ENCODE assay signal across 9 cellular contexts in the genomic region with DNA sequence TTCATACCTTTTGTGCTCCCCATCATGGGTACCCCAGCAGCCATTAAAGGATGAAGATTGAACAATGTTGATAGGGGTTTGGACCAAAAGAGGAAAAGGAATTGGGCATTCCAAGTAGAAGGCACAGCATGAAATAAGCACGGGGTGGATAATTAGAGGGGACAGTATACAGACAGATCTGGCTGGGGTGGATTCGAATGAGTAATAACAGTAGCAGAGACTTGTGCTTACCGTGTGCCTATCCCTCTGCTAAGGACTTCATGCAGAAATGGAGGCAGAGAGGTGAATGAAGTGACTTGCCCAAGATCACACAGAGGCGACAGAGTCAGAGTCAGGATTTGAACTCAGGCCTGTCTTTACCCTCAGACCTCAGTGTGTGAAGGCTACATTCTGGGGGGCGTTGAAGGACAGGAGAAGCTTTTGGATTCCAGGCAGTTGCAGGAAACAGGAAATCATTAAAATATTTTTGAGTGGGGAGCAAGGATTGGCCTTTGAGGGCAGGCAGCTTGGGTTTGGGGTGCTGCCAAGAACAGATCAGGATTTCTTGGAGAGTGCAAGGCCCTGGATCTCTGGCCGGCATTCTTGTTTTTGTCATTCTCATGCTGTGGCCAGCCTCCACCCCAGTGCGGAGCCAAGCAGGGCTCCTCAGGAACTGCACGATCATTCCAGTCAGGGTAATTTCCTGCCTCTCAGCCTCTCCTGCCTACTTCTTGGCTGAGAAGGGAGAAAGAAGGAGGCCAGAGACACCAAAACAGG. TPM values are rescaled to one million over a fixed set of nuclear protein-coding genes. Genes with fewer than 3 reads are reported as not detected.
DNase-seq lines count a peak whose midpoint lies in the region; TF ChIP-seq lines count a peak whose summit lies in the region.
"Had no signal": no experiment of that assay in that cellular context is flagged by ENCODE, and none has a peak within 500 bp of the region (broad histone marks: within the 10 kb centered on the region; RNA-seq: fewer than 3 reads in every experiment).

No MANE protein-coding gene starts in this region.

- no peak overlapping the region for H3K4me3 Mint-ChIP-seq in mesothelial cell of epicardium

- peak in 1 of 3 donors; percentile 72 for DNase-seq in Peyer's patch
- DNase-seq in dorsolateral prefrontal cortex = peak in 7 of 10 donors; percentile 36 to 61 (median 58)
- DNase-seq in mesothelial cell of epicardium (ENCODE audit: low spot score in 2 of 2, unreplicated experiment in 2 of 2) = no peak
- peak; percentile 90 to 93 for DNase-seq in tibial artery
- DNase-seq in NCI-H524 (lab: John Stamatoyannopoulos, UW) = no peak
- no peak for DNase-seq in NCI-H510A treated with DMSO at 0.1 percent for 48 hours (lab: John Stamatoyannopoulos, UW)
- no peak for DNase-seq in DMS153 treated with DMSO at 0.1 percent for 48 hours (lab: John Stamatoyannopoulos, UW; ENCODE audit: unreplicated experiment)
- DNase-seq: naive B cell, NCI-H1048 had no signal

- no peaks in the 10 kb centered on the region for H3K27me3 ChIP-seq in Peyer's patch
- no peaks in the 10 kb centered on the region for H3K27me3 ChIP-seq in dorsolateral prefrontal cortex
- no peaks in the 10 kb centered on the region for H3K27me3 ChIP-seq in tibial artery

- peak overlapping the region; percentile 66 to 85 (median 78) for H3K27ac ChIP-seq in Peyer's patch
- H3K27ac ChIP-seq in dorsolateral prefrontal cortex = peak overlapping the region; percentile 58 to 99 (median 89)
- H3K27ac ChIP-seq in tibial artery = peak overlapping the region; percentile 93 to 96

- TF ChIP-seq CTCF in Peyer's patch (IDR thresholded peaks at IDR 0.05) (no peak), dorsolateral prefrontal cortex (IDR thresholded peaks at IDR 0.05 in 54 of 56, conservative IDR thresholded peaks at IDR 0.05 in 2 of 56; ENCODE audit: low read depth in 1 of 56, partially characterized antibody in 56 of 56) (no peak), mesothelial cell of epicardium (IDR thresholded peaks at IDR 0.05; ENCODE audit: unreplicated experiment) (no peak), tibial artery (IDR thresholded peaks at IDR 0.05) (no peak)

- TF ChIP-seq POLR2A in Peyer's patch (IDR thresholded peaks at IDR 0.05) = no peak

- H3K27ac Mint-ChIP-seq in mesothelial cell of epicardium = peak overlapping the region; percentile 70

- H3K9me3 Mint-ChIP-seq in mesothelial cell of epicardium = no peaks in the 10 kb centered on the region
- H3K9me3 Mint-ChIP-seq: naive B cell had no signal

- no peaks in the 10 kb centered on the region for H3K4me1 Mint-ChIP-seq in mesothelial cell of epicardium

- H3K4me1 ChIP-seq in Peyer's patch (peaks cover 0 to 13% (median 0%) of the 10 kb centered on the region in 4 donors), tibial artery (peaks cover 8 to 32% (median 22%) of the 10 kb centered on the region in 4 donors)

- H3K36me3 Mint-ChIP-seq in mesothelial cell of epicardium = peaks cover 37% of the 10 kb centered on the region

- H3K4me3 ChIP-seq in Peyer's patch (no peak overlapping the region), dorsolateral prefrontal cortex (peak overlapping the region in 2 of 59 donors; percentile 7 to 11), tibial artery (no peak overlapping the region)

- intact Hi-C loops in dorsolateral prefrontal cortex (cut with DNase I) = no loop called here
- intact Hi-C loops in tibial artery (cut with DNase I; ENCODE audit: low total_unique reads) = no loop called here

- H3K9me3 ChIP-seq in Peyer's patch (no peaks in the 10 kb centered on the region), tibial artery (no peaks in the 10 kb centered on the region)

- peaks cover 0 to 75% (median 0%) of the 10 kb centered on the region in 3 donors for H3K36me3 ChIP-seq in Peyer's patch
- H3K36me3 ChIP-seq in tibial artery = peaks cover 33 to 63% (median 42%) of the 10 kb centered on the region in 3 donors

- no peaks in the 10 kb centered on the region for H3K27me3 Mint-ChIP-seq in mesothelial cell of epicardium (ENCODE audit: low read depth)
- H3K27me3 Mint-ChIP-seq: naive B cell had no signal

RNA-seq across cellular contexts. Expression of a gene that starts 18.7 kb away (rescaled TPM):
- total RNA-seq in Peyer's patch (10 to 100 TPM; 22.2 to 47.3 (median 37.7) TPM), dorsolateral prefrontal cortex (10 to 100 TPM; 33.5 to 65.7 (median 46.2) TPM), mesothelial cell of epicardium (41.4 to 47.8 TPM (median 42.9 TPM) in 3 replicates)

RNA-seq across cellular contexts. Expression of a gene that starts 19.0 kb away (rescaled TPM):
- 10 to 100 TPM; 25.4 to 52.8 (median 41.0) TPM for total RNA-seq in Peyer's patch
- 10 to 100 TPM; 41.8 to 99.7 (median 69.9) TPM for total RNA-seq in dorsolateral prefrontal cortex
- total RNA-seq in mesothelial cell of epicardium = 35.6 to 39.2 TPM (median 36.1 TPM) in 3 replicates

RNA-seq across cellular contexts. Expression of a gene that starts 30.0 kb away (rescaled TPM):
- 100 to 1,000 TPM in 2 of 4 donors, 10 to 100 TPM in 2; 69.0 to 126 (median 91.8) TPM for total RNA-seq in Peyer's patch
- total RNA-seq in dorsolateral prefrontal cortex = 100 to 1,000 TPM; 107 to 294 (median 153) TPM
- total RNA-seq in mesothelial cell of epicardium = 128 to 143 TPM (median 133 TPM) in 3 replicates

RNA-seq across cellular contexts. Expression of a gene that starts 34.4 kb away (rescaled TPM):
- total RNA-seq in Peyer's patch (100 to 1,000 TPM; 183 to 682 (median 309) TPM), dorsolateral prefrontal cortex (100 to 1,000 TPM in 17 of 120 experiments, 10 to 100 TPM in 99, 1 to 10 TPM in 4; 7.0 to 246 (median 38.2) TPM), mesothelial cell of epicardium (111 to 113 TPM (median 111 TPM) in 3 replicates)

RNA-seq across cellular contexts. Expression of a gene that starts 36.4 kb away (rescaled TPM):
- total RNA-seq in Peyer's patch = 100 to 1,000 TPM in 1 of 4 donors, 1 to 10 TPM in 2, not detected in 1; 3.2 to 131 (median 8.6) TPM
- 10 to 100 TPM in 94 of 120 experiments, 1 to 10 TPM in 26; 4.4 to 36.5 (median 12.4) TPM for total RNA-seq in dorsolateral prefrontal cortex
- total RNA-seq in mesothelial cell of epicardium = not detected in 3 replicates

Comparison
In these comparisons a context has a peak if more than half of its experiments do, and no peak if none do; other contexts are left out.
1. DNase-seq: peak in dorsolateral prefrontal cortex (7 of 10) and tibial artery (2 of 2); none in mesothelial cell of epicardium (0 of 2), NCI-H524 (0 of 2), NCI-H510A treated with DMSO at 0.1 percent for 48 hours (single experiment) and DMS153 treated with DMSO at 0.1 percent for 48 hours (single experiment).
2. Peak in every context shown above with its lines, with median percentiles within 50 percentile points of each other: H3K27ac ChIP-seq.